9 cellular contexts compared by ENCODE assay signal in genomic region chr5:73299017-73299630, GRCh38.
DNase-seq lines count a peak whose midpoint lies in the region; TF ChIP-seq lines count a peak whose summit lies in the region.
"Had no signal": no experiment of that assay in that cellular context is flagged by ENCODE, and none has a peak within 500 bp of the region (broad histone marks: within the 10 kb centered on the region; RNA-seq: fewer than 3 reads in every experiment).

No MANE protein-coding gene starts in this region.

- no peak overlapping the region for H3K27ac Mint-ChIP-seq in activated naive CD8-positive, alpha-beta T cell treated with anti-CD3 and anti-CD28 coated beads for 36 hours
- H3K27ac Mint-ChIP-seq in immature natural killer cell: no peak overlapping the region
- H3K27ac Mint-ChIP-seq: naive thymus-derived CD8-positive, alpha-beta T cell had no signal

- no peak overlapping the region for H3K4me3 Mint-ChIP-seq in activated naive CD8-positive, alpha-beta T cell treated with anti-CD3 and anti-CD28 coated beads for 36 hours
- H3K4me3 Mint-ChIP-seq in immature natural killer cell: no peak overlapping the region

- H3K4me1 Mint-ChIP-seq in activated naive CD8-positive, alpha-beta T cell treated with anti-CD3 and anti-CD28 coated beads for 36 hours: peaks cover 28% of the 10 kb centered on the region
- peaks cover 3 to 5% of the 10 kb centered on the region in 2 donors for H3K4me1 Mint-ChIP-seq in immature natural killer cell

- TF ChIP-seq CTCF in 22Rv1 (IDR thresholded peaks at IDR 0.05) (peak; percentile 73), GM12864 (IDR thresholded peaks at IDR 0.05; ENCODE audit: low read depth, low read length, missing control alignments) (peak; percentile 15)

- H3K9me3 Mint-ChIP-seq in activated naive CD8-positive, alpha-beta T cell treated with anti-CD3 and anti-CD28 coated beads for 36 hours: peaks cover 3% of the 10 kb centered on the region
- H3K9me3 Mint-ChIP-seq in immature natural killer cell: peaks cover 0 to 5% (median under 1%) of the 10 kb centered on the region in 6 donors

- DNase-seq in GM12864 (ENCODE audit: low read depth) (no peak), kidney tubule cell (ENCODE audit: low spot score) (peak; percentile 61), DMS153 (lab: John Stamatoyannopoulos, UW) (no peak), 8988T (no peak), HCEC 1CT (no peak), immature natural killer cell (no peak)
- DNase-seq in activated naive CD8-positive, alpha-beta T cell treated with anti-CD3 and anti-CD28 coated beads for 36 hours: peak; percentile 45
- DNase-seq: naive thymus-derived CD8-positive, alpha-beta T cell had no signal

- peaks cover 97% of the 10 kb centered on the region for H3K27me3 Mint-ChIP-seq in activated naive CD8-positive, alpha-beta T cell treated with anti-CD3 and anti-CD28 coated beads for 36 hours
- H3K27me3 Mint-ChIP-seq in immature natural killer cell (ENCODE audit: low read depth in 3 of 3): peaks cover 22 to 49% (median 39%) of the 10 kb centered on the region in 3 donors

- no peak overlapping the region for H3K4me3 ChIP-seq in GM12864 (ENCODE audit: low read depth, low read length)

- no peak overlapping the region for H3K27ac ChIP-seq in 22Rv1

- peaks cover 5% of the 10 kb centered on the region for H3K36me3 Mint-ChIP-seq in activated naive CD8-positive, alpha-beta T cell treated with anti-CD3 and anti-CD28 coated beads for 36 hours
- peaks cover 0 to 9% (median 5%) of the 10 kb centered on the region in 3 donors for H3K36me3 Mint-ChIP-seq in immature natural killer cell

Comparison
In these comparisons a context has a peak if more than half of its experiments do, and no peak if none do; other contexts are left out.
1. DNase-seq: peak in activated naive CD8-positive, alpha-beta T cell treated with anti-CD3 and anti-CD28 coated beads for 36 hours (single experiment) and kidney tubule cell (single experiment); none in GM12864 (single experiment), DMS153 (single experiment), 8988T (single experiment), HCEC 1CT (single experiment) and immature natural killer cell (0 of 3).